In genomic region chr2:46747297-46747818, GRCh38 we compare ENCODE assay signal across 1 cellular context.
A peak's percentile ranks its signal among the peaks of the same experiment; 100 is the strongest.
TF ChIP-seq lines count a peak whose summit lies in the region.

No MANE protein-coding gene starts in this region.

TF ChIP-seq in HepG2, 621 proteins besides CTCF, POLR2A, EP300 and RAD21 (continued from another document and continues in another):
- TF ChIP-seq CERS6 (CRISPR knock-in tag; IDR thresholded peaks at IDR 0.05) (no peak), ZFP36L2 (CRISPR knock-in tag; IDR thresholded peaks at IDR 0.05) (no peak), ZNF883 (CRISPR knock-in tag; IDR thresholded peaks at IDR 0.05; ENCODE audit: not compliant biosample characterization) (no peak), RCOR2 (CRISPR knock-in tag; IDR thresholded peaks at IDR 0.05) (peak; percentile 72; the same call in 1 of the 2 replicates), MAFF (IDR thresholded peaks at IDR 0.05; ENCODE audit: low read depth, low read length) (no peak), ZBTB7B (CRISPR knock-in tag; IDR thresholded peaks at IDR 0.05) (0 out of 2 replicates have a peak, but pooled peaks have one; percentile 38), SMAD9 (CRISPR knock-in tag; IDR thresholded peaks at IDR 0.05) (no peak), MEF2D (CRISPR knock-in tag; IDR thresholded peaks at IDR 0.05) (peak; percentile 80), BORCS8-MEF2B (CRISPR knock-in tag; IDR thresholded peaks at IDR 0.05) (no peak), RARG (CRISPR knock-in tag; IDR thresholded peaks at IDR 0.05; ENCODE audit: low read depth) (0 out of 2 replicates have a peak, but pooled peaks have one; percentile 12), SIX1 (CRISPR knock-in tag; IDR thresholded peaks at IDR 0.05; ENCODE audit: borderline replicate concordance) (peak; percentile 65; the same call in 1 of the 2 replicates), ZNF589 (CRISPR knock-in tag; conservative IDR thresholded peaks at IDR 0.05) (no peak), SYNCRIP (IDR thresholded peaks at IDR 0.05; ENCODE audit: insufficient read depth, low read depth, low read length) (no peak), ZNF275 (CRISPR knock-in tag; IDR thresholded peaks at IDR 0.05; ENCODE audit: borderline replicate concordance) (no peak), MYPOP (CRISPR knock-in tag; IDR thresholded peaks at IDR 0.05) (no peak), HOXD1 (CRISPR knock-in tag; IDR thresholded peaks at IDR 0.05) (0 out of 2 replicates have a peak, but pooled peaks have one; percentile 37), ZNF678 (CRISPR knock-in tag; IDR thresholded peaks at IDR 0.05) (no peak), TRIM24 (CRISPR knock-in tag; IDR thresholded peaks at IDR 0.05) (no peak), ZNF839 (CRISPR knock-in tag; IDR thresholded peaks at IDR 0.05; ENCODE audit: borderline replicate concordance) (no peak), MIER2 (CRISPR knock-in tag; IDR thresholded peaks at IDR 0.05) (0 out of 2 replicates have a peak, but pooled peaks have one; percentile 31), TBX2 (CRISPR knock-in tag; IDR thresholded peaks at IDR 0.05; ENCODE audit: borderline replicate concordance) (peak; percentile 77), MAFG (CRISPR knock-in tag; IDR thresholded peaks at IDR 0.05) (no peak), TBX3 (IDR thresholded peaks at IDR 0.05; ENCODE audit: borderline replicate concordance) (peak; percentile 73; the same call in 1 of the 2 replicates), FOXP4 (CRISPR knock-in tag; IDR thresholded peaks at IDR 0.05) (peak; percentile 83), DZIP1 (CRISPR knock-in tag; IDR thresholded peaks at IDR 0.05) (no peak), ZNF281 (CRISPR knock-in tag; IDR thresholded peaks at IDR 0.05; ENCODE audit: borderline replicate concordance) (peak; percentile 10; the same call in 1 of the 2 replicates), THAP8 (CRISPR knock-in tag; IDR thresholded peaks at IDR 0.05; ENCODE audit: borderline replicate concordance) (no peak), ZMYM2 (CRISPR knock-in tag; IDR thresholded peaks at IDR 0.05) (0 out of 2 replicates have a peak, but pooled peaks have one; percentile 57), ZNF3 (CRISPR knock-in tag; IDR thresholded peaks at IDR 0.05) (no peak), ZNF160 (CRISPR knock-in tag; IDR thresholded peaks at IDR 0.05) (no peak), SP5 (CRISPR knock-in tag; IDR thresholded peaks at IDR 0.05; ENCODE audit: borderline replicate concordance, low read depth) (peak; percentile 40; the same call in 1 of the 2 replicates), ZNF572 (CRISPR knock-in tag; IDR thresholded peaks at IDR 0.05) (no peak), ZBED4 (CRISPR knock-in tag; IDR thresholded peaks at IDR 0.05; ENCODE audit: borderline replicate concordance) (no peak), MXI1 (IDR thresholded peaks at IDR 0.05; ENCODE audit: borderline replicate concordance, low read depth, low read length) (no peak), SOX5 (CRISPR knock-in tag; IDR thresholded peaks at IDR 0.05; ENCODE audit: borderline replicate concordance) (peak; percentile 97), MIER3 (CRISPR knock-in tag; IDR thresholded peaks at IDR 0.05; ENCODE audit: borderline replicate concordance) (peak; percentile 70; the same call in 1 of the 2 replicates), CEBPG (CRISPR knock-in tag; IDR thresholded peaks at IDR 0.05) (peak; percentile 88), ZNF75D (CRISPR knock-in tag; IDR thresholded peaks at IDR 0.05; ENCODE audit: borderline replicate concordance) (no peak), PITX1 (CRISPR knock-in tag; IDR thresholded peaks at IDR 0.05) (peak; percentile 79), SOX13 (IDR thresholded peaks at IDR 0.05) (peak; percentile 81), SOX13 (CRISPR knock-in tag; conservative IDR thresholded peaks at IDR 0.05 in 1 of 2, IDR thresholded peaks at IDR 0.05 in 1 of 2) (peak in 1 of 2 experiments; percentile 97; a peak in 2 of 4 replicates), ZSCAN20 (CRISPR knock-in tag; IDR thresholded peaks at IDR 0.05; ENCODE audit: borderline replicate concordance) (no peak), JUND (CRISPR knock-in tag; IDR thresholded peaks at IDR 0.05) (no peak), BRD4 (CRISPR knock-in tag; IDR thresholded peaks at IDR 0.05) (no peak), ZNF704 (CRISPR knock-in tag; IDR thresholded peaks at IDR 0.05; ENCODE audit: borderline replicate concordance) (no peak), ZFX (CRISPR knock-in tag; IDR thresholded peaks at IDR 0.05; ENCODE audit: low read depth) (0 out of 2 replicates have a peak, but pooled peaks have one; percentile 25), LBX2 (CRISPR knock-in tag; IDR thresholded peaks at IDR 0.05; ENCODE audit: borderline replicate concordance) (no peak), ZNF550 (CRISPR knock-in tag; IDR thresholded peaks at IDR 0.05; ENCODE audit: borderline replicate concordance) (no peak), HOXA5 (CRISPR knock-in tag; IDR thresholded peaks at IDR 0.05) (no peak), ZNF816 (CRISPR knock-in tag; IDR thresholded peaks at IDR 0.05; ENCODE audit: borderline replicate concordance) (peak; percentile 86), ZNF546 (CRISPR knock-in tag; conservative IDR thresholded peaks at IDR 0.05) (no peak), ATF7-NPFF (CRISPR knock-in tag; IDR thresholded peaks at IDR 0.05; ENCODE audit: low read depth) (no peak), KDM1A (CRISPR knock-in tag; IDR thresholded peaks at IDR 0.05) (no peak)
